29 cellular contexts compared by ENCODE assay signal in the genomic region with DNA sequence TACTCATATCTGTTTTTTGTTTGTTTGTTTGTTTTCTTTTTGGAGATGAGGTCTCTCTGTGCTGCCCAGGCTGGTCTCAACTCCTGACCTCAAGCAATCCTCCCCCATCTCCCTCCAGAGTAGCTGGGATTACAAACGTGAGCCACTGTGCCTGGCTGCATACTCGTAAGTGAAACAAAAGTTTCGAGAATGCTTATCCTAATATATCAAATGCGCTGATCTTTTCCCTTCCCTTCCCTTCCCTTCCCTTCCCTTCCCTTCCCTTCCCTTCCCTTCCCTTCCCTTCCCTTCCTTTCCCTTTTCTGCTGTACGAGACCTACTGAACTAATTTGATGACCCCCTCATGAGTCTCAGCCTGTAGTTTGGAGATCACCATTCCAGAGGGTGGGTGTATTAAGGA.
"Had no signal": no experiment of that assay in that cellular context is flagged by ENCODE, and none has a peak within 500 bp of the region (broad histone marks: within the 10 kb centered on the region; RNA-seq: fewer than 3 reads in every experiment).

No MANE protein-coding gene starts in this region.

- H3K36me3 Mint-ChIP-seq: immature natural killer cell, natural killer cell had no signal

- H3K4me3 Mint-ChIP-seq: immature natural killer cell; naive B cell; natural killer cell; stimulated activated naive B cell treated with anti-CD40 and anti-IgM and Interleukin-4, amounts not matched to agents 10 μg/mL and 1 μg/mL and 100 μg/mL, for 72 hours had no signal

- DNase-seq: heart left ventricle; hypothalamus; immature natural killer cell; kidney; left colon; left lung; lower lobe of right lung; mammary epithelial cell; mesenchymal stem cell; naive B cell; natural killer cell; occipital lobe; ovary; stimulated activated CD4-positive, alpha-beta T cell treated with anti-CD3 and anti-CD28 coated beads, Interleukin-12 subunit alpha, Interleukin-12 subunit beta, amount 100 ng/mL, for 4 hours; stimulated activated CD4-positive, alpha-beta T cell treated with anti-CD3 and anti-CD28 coated beads, Interleukin-15, amount 100 ng/mL, for 24 hours; stimulated activated CD4-positive, alpha-beta T cell treated with anti-CD3 and anti-CD28 coated beads, Interleukin-2, amount 100 ng/mL, for 24 hours; stimulated activated CD4-positive, alpha-beta T cell treated with anti-CD3 and anti-CD28 coated beads, Interleukin-4, amount 100 ng/mL, for 1 hour; stimulated activated naive B cell treated with anti-CD40 and anti-IgM and Interleukin-4, amounts not matched to agents 10 μg/mL and 1 μg/mL and 100 μg/mL, for 72 hours; stimulated activated naive CD8-positive, alpha-beta T cell treated with anti-CD3 and anti-CD28 coated beads, Interleukin-15, Interleukin-2, amounts not matched to agents 100 U/mL and 50 U/mL, for 24 hours; stomach; testis; thyroid gland; transverse colon; upper lobe of right lung had no signal

- H3K9me3 ChIP-seq: left lung, lower lobe of right lung, neutrophil, ovary, right atrium auricular region, testis, thyroid gland, transverse colon, upper lobe of right lung had no signal

- H3K36me3 ChIP-seq: heart left ventricle, left lung, lower lobe of right lung, neutrophil, ovary, right atrium auricular region, stomach, thyroid gland, transverse colon, upper lobe of right lung had no signal

- H3K4me1 ChIP-seq: heart left ventricle, left lung, lower lobe of right lung, right atrium auricular region, stomach, testis, thyroid gland, upper lobe of right lung had no signal

- ATAC-seq: heart left ventricle; left colon; left lung; lower lobe of right lung; natural killer cell; sciatic nerve; stimulated activated naive B cell treated with anti-CD40 and anti-IgM and Interleukin-4, amounts not matched to agents 10 μg/mL and 1 μg/mL and 100 μg/mL, for 72 hours; stimulated activated naive CD8-positive, alpha-beta T cell treated with anti-CD3 and anti-CD28 coated beads, Interleukin-15, Interleukin-2, amounts not matched to agents 100 U/mL and 50 U/mL, for 24 hours; upper lobe of right lung had no signal

- H3K27ac Mint-ChIP-seq: immature natural killer cell; naive B cell; natural killer cell; progenitor cell of endocrine pancreas; stimulated activated naive B cell treated with anti-CD40 and anti-IgM and Interleukin-4, amounts not matched to agents 10 μg/mL and 1 μg/mL and 100 μg/mL, for 72 hours had no signal

- H3K4me1 Mint-ChIP-seq: naive B cell had no signal

- H3K4me3 ChIP-seq: heart left ventricle, left lung, lower lobe of right lung, ovary, right atrium auricular region, skin epidermis, stomach, testis, thyroid gland, transverse colon, upper lobe of right lung had no signal

- H3K27ac ChIP-seq: heart left ventricle, left lung, lower lobe of right lung, neutrophil, ovary, right atrium auricular region, skin epidermis, stomach, testis, thyroid gland, transverse colon, upper lobe of right lung had no signal

- H3K27me3 ChIP-seq: left lung, ovary, right atrium auricular region, testis, thyroid gland had no signal
